18 cellular contexts compared by ENCODE assay signal in genomic region chr3:189646902-189647542, GRCh38. TPM values are rescaled to one million over a fixed set of nuclear protein-coding genes. Genes with fewer than 3 reads are reported as not detected.
"Had no signal": no experiment of that assay in that cellular context is flagged by ENCODE, and none has a peak within 500 bp of the region (broad histone marks: within the 10 kb centered on the region; RNA-seq: fewer than 3 reads in every experiment).

No MANE protein-coding gene starts in this region.

- H3K27ac Mint-ChIP-seq: activated B cell treated with CpG ODN at 0.5 μM for 24 hours; activated CD4-positive, alpha-beta memory T cell treated with anti-CD3 and anti-CD28 coated beads for 36 hours; activated naive CD8-positive, alpha-beta T cell treated with anti-CD3 and anti-CD28 coated beads for 36 hours; activated T-helper 1 cell treated with anti-CD3 and anti-CD28 coated beads, Interleukin-12 subunit alpha, Interleukin-12 subunit beta, Interleukin-2, Interleukin-4 antibody, amounts not matched to agents 30 ng/mL and 10 ng/mL and 1 ng/mL, durations not matched to agents 14 hours and 24 hours and 36 hours; effector memory CD8-positive, alpha-beta T cell; naive thymus-derived CD8-positive, alpha-beta T cell; stimulated activated memory B cell treated with anti-CD40 and anti-IgM and Interleukin-4, amounts not matched to agents 10 μg/mL and 1 μg/mL and 100 μg/mL, for 72 hours had no signal

- H3K4me3 Mint-ChIP-seq: activated B cell treated with CpG ODN at 0.5 μM for 24 hours; activated CD4-positive, alpha-beta memory T cell treated with anti-CD3 and anti-CD28 coated beads for 36 hours; activated naive CD8-positive, alpha-beta T cell treated with anti-CD3 and anti-CD28 coated beads for 36 hours; activated T-helper 1 cell treated with anti-CD3 and anti-CD28 coated beads, Interleukin-12 subunit alpha, Interleukin-12 subunit beta, Interleukin-2, Interleukin-4 antibody, amounts not matched to agents 30 ng/mL and 10 ng/mL and 1 ng/mL, durations not matched to agents 14 hours and 24 hours and 36 hours; effector memory CD8-positive, alpha-beta T cell; naive thymus-derived CD8-positive, alpha-beta T cell; stimulated activated memory B cell treated with anti-CD40 and anti-IgM and Interleukin-4, amounts not matched to agents 10 μg/mL and 1 μg/mL and 100 μg/mL, for 72 hours had no signal

- DNase-seq: activated B cell treated with CpG ODN at 0.5 μM for 24 hours; activated CD4-positive, alpha-beta memory T cell treated with anti-CD3 and anti-CD28 coated beads for 36 hours; activated CD4-positive, alpha-beta T cell treated with anti-CD3 and anti-CD28 coated beads for 4 hours; activated gamma-delta T cell treated with Interleukin-2 at 50 U/mL for 16 hours; activated naive CD8-positive, alpha-beta T cell treated with anti-CD3 and anti-CD28 coated beads for 36 hours; activated T-cell treated with anti-CD3 and anti-CD28 coated beads for 4 hours; amniotic stem cell; dermis blood vessel endothelial cell; effector memory CD8-positive, alpha-beta T cell; esophagus squamous epithelium; left cardiac atrium; naive thymus-derived CD8-positive, alpha-beta T cell; sigmoid colon; stimulated activated CD4-positive, alpha-beta T cell treated with anti-CD3 and anti-CD28 coated beads, Interleukin-4, amount 100 ng/mL, for 24 hours; T-helper 9 cell; upper lobe of right lung had no signal

- H3K27me3 Mint-ChIP-seq: activated B cell treated with CpG ODN at 0.5 μM for 24 hours; activated naive CD8-positive, alpha-beta T cell treated with anti-CD3 and anti-CD28 coated beads for 36 hours; effector memory CD8-positive, alpha-beta T cell; stimulated activated memory B cell treated with anti-CD40 and anti-IgM and Interleukin-4, amounts not matched to agents 10 μg/mL and 1 μg/mL and 100 μg/mL, for 72 hours had no signal

- H3K9me3 Mint-ChIP-seq: activated B cell treated with CpG ODN at 0.5 μM for 24 hours; activated naive CD8-positive, alpha-beta T cell treated with anti-CD3 and anti-CD28 coated beads for 36 hours had no signal

- H3K36me3 Mint-ChIP-seq: activated naive CD8-positive, alpha-beta T cell treated with anti-CD3 and anti-CD28 coated beads for 36 hours; naive thymus-derived CD8-positive, alpha-beta T cell; stimulated activated memory B cell treated with anti-CD40 and anti-IgM and Interleukin-4, amounts not matched to agents 10 μg/mL and 1 μg/mL and 100 μg/mL, for 72 hours had no signal

- H3K4me1 Mint-ChIP-seq: activated B cell treated with CpG ODN at 0.5 μM for 24 hours; activated naive CD8-positive, alpha-beta T cell treated with anti-CD3 and anti-CD28 coated beads for 36 hours; stimulated activated memory B cell treated with anti-CD40 and anti-IgM and Interleukin-4, amounts not matched to agents 10 μg/mL and 1 μg/mL and 100 μg/mL, for 72 hours had no signal

- ATAC-seq: effector memory CD8-positive, alpha-beta T cell; left cardiac atrium; naive thymus-derived CD8-positive, alpha-beta T cell; stimulated activated memory B cell treated with anti-CD40 and anti-IgM and Interleukin-4, amounts not matched to agents 10 μg/mL and 1 μg/mL and 100 μg/mL, for 72 hours; upper lobe of right lung had no signal

RNA-seq across cellular contexts. Expression of gene TP63, which starts 15.8 kb away (rescaled TPM):
- total RNA-seq: activated naive CD8-positive, alpha-beta T cell treated with anti-CD3 and anti-CD28 coated beads for 36 hours; dermis blood vessel endothelial cell; naive thymus-derived CD8-positive, alpha-beta T cell had no signal
